ENCODE assay signal across 8 cellular contexts in genomic region chr9:137128158-137129088, GRCh38. TPM values are rescaled to one million over a fixed set of nuclear protein-coding genes. Genes with fewer than 3 reads are reported as not detected.
DNase-seq lines count a peak whose midpoint lies in the region; ATAC-seq and TF ChIP-seq lines count a peak whose summit lies in the region.

No MANE protein-coding gene starts in this region.

- H3K36me3 ChIP-seq in A673 (ENCODE audit: insufficient read depth, low read length, poor library complexity, severe bottlenecking) (no peaks in the 10 kb centered on the region), GM23338 (ENCODE audit: insufficient read depth) (no peaks in the 10 kb centered on the region), iPS DF 6.9 (ENCODE audit: control insufficient read depth, insufficient read depth, low read length) (no peaks in the 10 kb centered on the region)

- H3K4me3 Mint-ChIP-seq in GM23338 = peak overlapping the region; percentile 89

- BruUV-seq in A673 (replicated peaks; lab: Mats Ljungman, UMichigan) = TSS peak; percentile 38

- peaks cover 13% of the 10 kb centered on the region for H3K4me1 ChIP-seq in A673 (ENCODE audit: insufficient read depth, low read length, poor library complexity, severe bottlenecking)
- peaks cover 10% of the 10 kb centered on the region; the same call in 1 of the 2 replicates for H3K4me1 ChIP-seq in GM23338 (ENCODE audit: insufficient read depth)
- H3K4me1 ChIP-seq in iPS DF 6.9 (ENCODE audit: control insufficient read depth, insufficient read depth, low read length) = peaks cover 2% of the 10 kb centered on the region

- POLR2A ChIA-PET in A673 (lab: Charles Lee; ENCODE audit: low non-redundant PET) = interaction anchor here (0.6 to 1.2 kb wide), 2 partner anchors 58 to 112 kb away, joined by 3 to 5 read pairs; partner anchors contain the start of genes SAPCD2 and TUBB4B

- CTCF ChIA-PET in A673 (lab: Charles Lee) = no interaction called here

- 0 out of 2 replicates have a peak, but pooled peaks cover 8% of the 10 kb centered on the region for H3K79me2 ChIP-seq in GM23338 (replicated peaks; ENCODE audit: insufficient read depth)

- WGBS in iPS DF 6.9 (ENCODE audit: insufficient coverage, insufficient read length) = no CpG with 5 or more reads among the region's 30 CpGs

- intact Hi-C loops in A673 (cut with micrococcal nuclease; ENCODE audit: unreplicated experiment) (no loop called here), posterior vena cava (cut with DNase I) (no loop called here)

- peaks cover 8% of the 10 kb centered on the region for H3K27me3 Mint-ChIP-seq in GM23338 (ENCODE audit: insufficient read depth, low read depth, poor library complexity)

- H3F3A ChIP-seq in GM23338 (replicated peaks; ENCODE audit: low read depth) = peaks cover 8% of the 10 kb centered on the region

- no peak for DNase-seq in A673 (ENCODE audit: low spot score)
- DNase-seq in GM23338 (ENCODE audit: low spot score) = no peak
- DNase-seq in activated CD4-positive, alpha-beta T cell treated with anti-CD3 and anti-CD28 coated beads, Interleukin-2, amount 50 U/mL, for 48 hours = peak; percentile 35 to 56
- no peak for DNase-seq in iPS DF 6.9 (ENCODE audit: low read depth, low spot score)
- DNase-seq in stimulated activated naive CD4-positive, alpha-beta T cell treated with Interleukin-2 at 50 U/mL for 16 hours (lab: John Stamatoyannopoulos, UW) = peak; percentile 29
- no peak for DNase-seq in posterior vena cava (ENCODE audit: low spot score)
- no peak for DNase-seq in NCI-H748 (lab: John Stamatoyannopoulos, UW; ENCODE audit: unreplicated experiment)
- no peak for DNase-seq in DMS114 treated with DMSO at 0.1 percent for 48 hours (lab: John Stamatoyannopoulos, UW; ENCODE audit: unreplicated experiment)

- TF ChIP-seq CTCF in A673 (conservative IDR thresholded peaks at IDR 0.05; ENCODE audit: low read depth, low read length) (no peak), GM23338 (conservative IDR thresholded peaks at IDR 0.05; ENCODE audit: low read depth in 2 of 2) (no peak)

- no peak for ATAC-seq in GM23338

- H3K4me1 Mint-ChIP-seq in GM23338 = peaks cover 15% of the 10 kb centered on the region

- no peak overlapping the region for H3K27ac Mint-ChIP-seq in GM23338

- H3K27ac ChIP-seq in A673 (ENCODE audit: low read depth, low read length, poor library complexity, severe bottlenecking) = peak overlapping the region; percentile 76
- H3K27ac ChIP-seq in GM23338 (ENCODE audit: low read depth) = no peak overlapping the region
- H3K27ac ChIP-seq in iPS DF 6.9 (ENCODE audit: low read length) = no peak overlapping the region

- peak overlapping the region; percentile 90 for H2AFZ ChIP-seq in GM23338

- H3K4me2 ChIP-seq in GM23338 = peak overlapping the region; percentile 95

- no peaks in the 10 kb centered on the region; the same call in 1 of the 2 replicates for H4K20me1 ChIP-seq in GM23338 (replicated peaks; ENCODE audit: insufficient read depth)

- H3K9me3 ChIP-seq in A673 (ENCODE audit: low read depth, low read length, poor library complexity, severe bottlenecking) = peaks cover 9% of the 10 kb centered on the region
- H3K9me3 ChIP-seq in iPS DF 6.9 (ENCODE audit: control insufficient read depth, insufficient read depth, low read length) = no peaks in the 10 kb centered on the region

- no peaks in the 10 kb centered on the region; the same call in 2 of the 3 replicates for H3K9me3 Mint-ChIP-seq in GM23338

- no peaks in the 10 kb centered on the region; the same call in 2 of the 3 replicates for H3K36me3 Mint-ChIP-seq in GM23338 (ENCODE audit: low read depth)

- no peaks in the 10 kb centered on the region for H3K9me2 ChIP-seq in GM23338 (ENCODE audit: insufficient read depth)

- H3K4me3 ChIP-seq in A673 (ENCODE audit: low read depth, low read length, poor library complexity, severe bottlenecking) (peak overlapping the region; percentile 79), GM23338 (peak overlapping the region; percentile 82), iPS DF 6.9 (ENCODE audit: low read length) (peak overlapping the region; percentile 68; the same call in 1 of the 2 replicates)

- H3K27me3 ChIP-seq in A673 (replicated peaks; ENCODE audit: insufficient read depth, low read depth, low read length, poor library complexity) (peaks cover 9% of the 10 kb centered on the region), GM23338 (ENCODE audit: insufficient read depth) (peaks cover 21% of the 10 kb centered on the region), iPS DF 6.9 (ENCODE audit: control insufficient read depth, insufficient read depth, low read length) (no peaks in the 10 kb centered on the region)

TF ChIP-seq in GM23338, 12 proteins besides CTCF, POLR2A, EP300 and RAD21:
- TF ChIP-seq STAT1 (IDR thresholded peaks at IDR 0.05; ENCODE audit: unreplicated experiment) = no peak
- TF ChIP-seq CREB1 (CRISPR knock-in tag; IDR thresholded peaks at IDR 0.05; ENCODE audit: low read depth) = no peak
- no peak for TF ChIP-seq NANOG (IDR thresholded peaks at IDR 0.05; ENCODE audit: borderline replicate concordance)
- TF ChIP-seq ZNF331 (CRISPR knock-in tag; IDR thresholded peaks at IDR 0.05; ENCODE audit: low read depth) = no peak
- TF ChIP-seq JUNB (IDR thresholded peaks at IDR 0.05; ENCODE audit: unreplicated experiment) = no peak

RNA-seq across cellular contexts. Expression of gene GRIN1, which starts 10.5 kb away (rescaled TPM):
- total RNA-seq in A673 (2021) (0.17 and 0.52 TPM in 2 replicates), posterior vena cava (not detected)
- 2.1 and 5.5 TPM in 2 replicates for total RNA-seq in GM23338 (2014; rRNA removed; shearing (Covaris generic))
- 2.5 and 2.7 TPM in 2 replicates for polyA plus RNA-seq in GM23338 (2016; fragmentation: Nextera tagmentation; extraction: Ambion mirVana)

RNA-seq across cellular contexts. Expression of gene DPP7, which starts 13.9 kb away (rescaled TPM):
- total RNA-seq in A673 (2021) (120 and 122 TPM in 2 replicates), posterior vena cava (100 to 1,000 TPM; 108 to 128 TPM)
- total RNA-seq in GM23338 (2014; rRNA removed; shearing (Covaris generic)) = 9.7 and 19.7 TPM in 2 replicates
- 25.2 and 26.8 TPM in 2 replicates for polyA plus RNA-seq in GM23338 (2016; fragmentation: Nextera tagmentation; extraction: Ambion mirVana)

RNA-seq across cellular contexts. Expression of gene LRRC26, which starts 41.4 kb away (rescaled TPM):
- total RNA-seq in A673 (2021) (not detected in 2 replicates), posterior vena cava (not detected)
- total RNA-seq in GM23338 (2014; rRNA removed; shearing (Covaris generic)) = 0.16 and 0.21 TPM in 2 replicates
- 3.0 and 4.3 TPM in 2 replicates for polyA plus RNA-seq in GM23338 (2016; fragmentation: Nextera tagmentation; extraction: Ambion mirVana)

RNA-seq across cellular contexts. Expression of gene MAN1B1, which starts 41.6 kb away (rescaled TPM):
- total RNA-seq in A673 (2021) = 48.6 and 54.9 TPM in 2 replicates
- 35.7 and 39.9 TPM in 2 replicates for total RNA-seq in GM23338 (2014; rRNA removed; shearing (Covaris generic))
- polyA plus RNA-seq in GM23338 (2016; fragmentation: Nextera tagmentation; extraction: Ambion mirVana) = 15.7 and 18.2 TPM in 2 replicates
- 10 to 100 TPM; 32.0 to 44.3 TPM for total RNA-seq in posterior vena cava

RNA-seq across cellular contexts. Expression of gene TMEM210, which starts 43.4 kb away (rescaled TPM):
- total RNA-seq in A673 (2021) (not detected in 2 replicates), posterior vena cava (not detected)
- total RNA-seq in GM23338 (2014; rRNA removed; shearing (Covaris generic)) = not detected in 2 replicates
- not detected in 2 replicates for polyA plus RNA-seq in GM23338 (2016; fragmentation: Nextera tagmentation; extraction: Ambion mirVana)

Comparison
In these comparisons a context has a peak if more than half of its experiments do, and no peak if none do; other contexts are left out.
1. DNase-seq: peak in activated CD4-positive, alpha-beta T cell treated with anti-CD3 and anti-CD28 coated beads, Interleukin-2, amount 50 U/mL, for 48 hours (2 of 2) and stimulated activated naive CD4-positive, alpha-beta T cell treated with Interleukin-2 at 50 U/mL for 16 hours (single experiment); none in A673 (single experiment), GM23338 (single experiment), iPS DF 6.9 (single experiment), posterior vena cava (single experiment), NCI-H748 (single experiment) and DMS114 treated with DMSO at 0.1 percent for 48 hours (single experiment).
2. Peak in every context shown above with its lines, with median percentiles within 50 percentile points of each other: H3K4me3 ChIP-seq.